ENCODE assay signal across 13 cellular contexts in the genomic region with DNA sequence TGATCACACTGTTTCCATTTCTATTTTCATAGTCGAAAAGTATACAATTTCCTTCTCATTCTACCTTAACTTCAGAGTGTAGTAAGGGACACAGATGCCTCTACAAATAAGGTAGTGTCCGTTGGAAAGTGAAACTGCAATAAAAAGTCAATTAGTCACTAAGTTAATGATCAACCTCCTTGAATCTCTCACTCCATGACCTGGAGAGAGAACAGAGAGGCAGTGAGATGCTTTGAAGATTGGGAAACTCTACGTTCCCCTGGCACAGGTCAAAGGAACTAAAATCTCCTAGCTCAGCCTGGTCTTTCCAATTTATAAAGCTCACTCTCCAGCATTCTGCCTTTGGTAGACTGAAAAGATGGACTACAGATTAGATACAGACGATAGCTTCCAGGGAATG.
DNase-seq lines count a peak whose midpoint lies in the region; ATAC-seq and TF ChIP-seq lines count a peak whose summit lies in the region.
"Had no signal": no experiment of that assay in that cellular context is flagged by ENCODE, and none has a peak within 500 bp of the region (broad histone marks: within the 10 kb centered on the region; RNA-seq: fewer than 3 reads in every experiment).

No MANE protein-coding gene starts in this region.

- WGBS in transverse colon (ENCODE audit: low coverage in 1 of 2), 2 donors: 19 to 23% methylated on average over 4 of the region's 4 CpGs

- TF ChIP-seq CTCF in VCaP (conservative IDR thresholded peaks at IDR 0.05) (no peak), transverse colon (IDR thresholded peaks at IDR 0.05) (no peak)

- H3K4me3 ChIP-seq in transverse colon: peak overlapping the region in 1 of 4 donors; percentile 6
- H3K4me3 ChIP-seq: breast epithelium, K562 had no signal

- H3K9me3 Mint-ChIP-seq in activated CD4-positive, alpha-beta T cell treated with anti-CD3 and anti-CD28 coated beads, Interleukin-2, amount 10 ng/mL, durations not matched to agents 7 days and 5 days: no peaks in the 10 kb centered on the region

- no peaks in the 10 kb centered on the region for H3K36me3 Mint-ChIP-seq in activated CD4-positive, alpha-beta T cell treated with anti-CD3 and anti-CD28 coated beads, Interleukin-2, amount 10 ng/mL, durations not matched to agents 7 days and 5 days (ENCODE audit: low read depth)

- no peaks in the 10 kb centered on the region for H3K9me3 ChIP-seq in transverse colon
- H3K9me3 ChIP-seq: breast epithelium had no signal

- H3K4me1 ChIP-seq in transverse colon: peaks cover 12 to 32% (median 23%) of the 10 kb centered on the region in 4 donors
- H3K4me1 ChIP-seq: breast epithelium had no signal

- in situ Hi-C loops in transverse colon (cut with MboI; ENCODE audit: low pct_ligation_motif_present in 1 of 4, low pct_unique_long_range_greater_than_20kb in 1 of 4, low sequenced_read_pairs in 3 of 4): no loop called here

- intact Hi-C loops in transverse colon (cut with DNase I; ENCODE audit: low total_unique reads): no loop called here

- POLR2A ChIA-PET in activated CD4-positive, alpha-beta T cell treated with anti-CD3 and anti-CD28 coated beads, Interleukin-2, amount 10 ng/mL, durations not matched to agents 7 days and 5 days (lab: Charles Lee): no interaction called here

- no peak for DNase-seq in transverse colon
- no peak for DNase-seq in activated CD4-positive, alpha-beta T cell treated with anti-CD3 and anti-CD28 coated beads, Interleukin-2, amount 10 ng/mL, durations not matched to agents 7 days and 5 days
- no peak for DNase-seq in C1 segment of cervical spinal cord (lab: John Stamatoyannopoulos, UW)
- no peak for DNase-seq in NCI-H69 (lab: John Stamatoyannopoulos, UW)
- DNase-seq: activated T-cell treated with anti-CD3 and anti-CD28 coated beads for 4 hours; DMS153; stimulated activated CD4-positive, alpha-beta T cell treated with anti-CD3 and anti-CD28 coated beads, Interleukin-15, amount 100 ng/mL, for 24 hours; T-helper 2 cell had no signal

- peak; percentile 63 for ATAC-seq in GM19324 (IDR thresholded peaks at IDR 0.05; ENCODE audit: low FRiP score, unreplicated experiment)
- peak; percentile 70 for ATAC-seq in HG02981 (IDR thresholded peaks at IDR 0.05; ENCODE audit: unreplicated experiment)
- ATAC-seq: K562 had no signal

- no peak overlapping the region for H3K27ac Mint-ChIP-seq in activated CD4-positive, alpha-beta T cell treated with anti-CD3 and anti-CD28 coated beads, Interleukin-2, amount 10 ng/mL, durations not matched to agents 7 days and 5 days

- no peaks in the 10 kb centered on the region for H3K27me3 ChIP-seq in transverse colon
- H3K27me3 ChIP-seq: breast epithelium had no signal

- CTCF ChIA-PET in activated CD4-positive, alpha-beta T cell treated with anti-CD3 and anti-CD28 coated beads, Interleukin-2, amount 10 ng/mL, durations not matched to agents 7 days and 5 days (lab: Charles Lee): no interaction called here

- peak overlapping the region; percentile 74 for H3K27ac ChIP-seq in VCaP
- peak overlapping the region; percentile 61 to 85 (median 78) for H3K27ac ChIP-seq in transverse colon
- H3K27ac ChIP-seq: breast epithelium had no signal

- H3K4me3 Mint-ChIP-seq in activated CD4-positive, alpha-beta T cell treated with anti-CD3 and anti-CD28 coated beads, Interleukin-2, amount 10 ng/mL, durations not matched to agents 7 days and 5 days: no peak overlapping the region

- H3K4me1 Mint-ChIP-seq in activated CD4-positive, alpha-beta T cell treated with anti-CD3 and anti-CD28 coated beads, Interleukin-2, amount 10 ng/mL, durations not matched to agents 7 days and 5 days: peaks cover 2% of the 10 kb centered on the region

- no peak for TF ChIP-seq POLR2A in transverse colon (IDR thresholded peaks at IDR 0.05)

- H3K36me3 ChIP-seq in transverse colon: no peaks in the 10 kb centered on the region
- H3K36me3 ChIP-seq: breast epithelium had no signal

- TF ChIP-seq EP300 in transverse colon (IDR thresholded peaks at IDR 0.05; ENCODE audit: low read depth): no peak

- peaks cover 9% of the 10 kb centered on the region for H3K27me3 Mint-ChIP-seq in activated CD4-positive, alpha-beta T cell treated with anti-CD3 and anti-CD28 coated beads, Interleukin-2, amount 10 ng/mL, durations not matched to agents 7 days and 5 days
